In genomic region chr5:175082346-175082745, GRCh38 we compare ENCODE assay signal across 28 cellular contexts.
"Had no signal": no experiment of that assay in that cellular context is flagged by ENCODE, and none has a peak within 500 bp of the region (broad histone marks: within the 10 kb centered on the region; RNA-seq: fewer than 3 reads in every experiment).

No MANE protein-coding gene starts in this region.

- H3K9me3 ChIP-seq: colonic mucosa, esophagus muscularis mucosa, esophagus squamous epithelium, gastrocnemius medialis, heart left ventricle, heart right ventricle had no signal

- ATAC-seq: effector memory CD8-positive, alpha-beta T cell; esophagus mucosa; foreskin keratinocyte; gastrocnemius medialis; gastroesophageal sphincter; heart left ventricle; heart right ventricle had no signal

- DNase-seq: colonic mucosa; cortex of kidney; dermis blood vessel endothelial cell; dorsolateral prefrontal cortex; effector CD4-positive, alpha-beta T cell; effector CD8-positive, alpha-beta T cell; effector memory CD4-positive, alpha-beta T cell; effector memory CD8-positive, alpha-beta T cell; endodermal cell; erythroblast; esophagus squamous epithelium; foreskin fibroblast; foreskin keratinocyte; foreskin melanocyte; gastrocnemius medialis; glutamatergic neuron; head of caudate nucleus; heart left ventricle; heart right ventricle had no signal

- H3K4me3 ChIP-seq: colonic mucosa, coronary artery, dorsolateral prefrontal cortex, esophagus muscularis mucosa, esophagus squamous epithelium, gastrocnemius medialis, gastroesophageal sphincter, heart left ventricle, heart right ventricle had no signal

- H3K27me3 ChIP-seq: dorsolateral prefrontal cortex, esophagus muscularis mucosa, esophagus squamous epithelium, foreskin keratinocyte, gastrocnemius medialis, gastroesophageal sphincter had no signal

- FAIRE-seq: colon, endometrium, endothelial cell of umbilical vein, frontal cortex had no signal

- H3K4me1 ChIP-seq: colonic mucosa, esophagus muscularis mucosa, esophagus squamous epithelium, foreskin keratinocyte, gastrocnemius medialis, gastroesophageal sphincter, heart left ventricle, heart right ventricle had no signal

- H3K36me3 ChIP-seq: colonic mucosa, esophagus muscularis mucosa, esophagus squamous epithelium, gastrocnemius medialis, gastroesophageal sphincter, heart left ventricle, heart right ventricle had no signal

- H3K27ac ChIP-seq: colonic mucosa, coronary artery, dorsolateral prefrontal cortex, epithelial cell of prostate, esophagus muscularis mucosa, esophagus squamous epithelium, foreskin keratinocyte, gastrocnemius medialis, gastroesophageal sphincter, heart left ventricle, heart right ventricle had no signal
